3 cellular contexts compared by ENCODE assay signal in genomic region chr7:155131090-155131489, GRCh38.
"Had no signal": no experiment of that assay in that cellular context is flagged by ENCODE, and none has a peak within 500 bp of the region (broad histone marks: within the 10 kb centered on the region; RNA-seq: fewer than 3 reads in every experiment).

No MANE protein-coding gene starts in this region.

- ATAC-seq: GM12878 had no signal

- DNase-seq: GDM1, GF-D8 had no signal

- H3K4me3 ChIP-seq: GM12878 had no signal
